ENCODE assay signal across 4 cellular contexts in genomic region chr2:21999522-21999921, GRCh38.
TF ChIP-seq lines count a peak whose summit lies in the region.

No MANE protein-coding gene starts in this region.

TF ChIP-seq in HepG2, 621 proteins besides CTCF, POLR2A, EP300 and RAD21:
- no peak for TF ChIP-seq REL (CRISPR knock-in tag; conservative IDR thresholded peaks at IDR 0.05)
- TF ChIP-seq CEBPB (IDR thresholded peaks at IDR 0.05; ENCODE audit: borderline replicate concordance, low read depth, low read length): peak; percentile 78

TF ChIP-seq in IMR-90, 13 proteins besides CTCF, POLR2A, EP300 and RAD21:
- TF ChIP-seq CEBPB (IDR thresholded peaks at IDR 0.05; ENCODE audit: low read depth, low read length) (peak; percentile 79), RCOR1 (IDR thresholded peaks at IDR 0.05; ENCODE audit: insufficient replicate concordance, low read length) (no peak)

TF ChIP-seq in K562, 482 proteins besides CTCF, POLR2A, EP300 and RAD21:
- no peak for TF ChIP-seq XRCC3 (IDR thresholded peaks at IDR 0.05)
- no peak for TF ChIP-seq ZFP30 (CRISPR knock-in tag; IDR thresholded peaks at IDR 0.05; ENCODE audit: borderline replicate concordance)
- peak; percentile 65 for TF ChIP-seq CEBPB (tag; IDR thresholded peaks at IDR 0.05)
- TF ChIP-seq POLR2H (tag; IDR thresholded peaks at IDR 0.05; ENCODE audit: low read depth): no peak
- TF ChIP-seq HOXB6 (CRISPR knock-in tag; IDR thresholded peaks at IDR 0.05; ENCODE audit: borderline replicate concordance): no peak
- no peak for TF ChIP-seq ZNF165 (CRISPR knock-in tag; IDR thresholded peaks at IDR 0.05; ENCODE audit: borderline replicate concordance)
- no peak for TF ChIP-seq HDGF (IDR thresholded peaks at IDR 0.05)
- no peak for TF ChIP-seq CEBPG (CRISPR knock-in tag; IDR thresholded peaks at IDR 0.05)
- peak in 1 of 2 experiments; percentile 90; a peak in 2 of 4 replicates for TF ChIP-seq CEBPG (tag; conservative IDR thresholded peaks at IDR 0.05 in 1 of 2, IDR thresholded peaks at IDR 0.05 in 1 of 2)
- TF ChIP-seq ID3 (CRISPR knock-in tag; IDR thresholded peaks at IDR 0.05): no peak
- TF ChIP-seq ID3 (tag; IDR thresholded peaks at IDR 0.05): no peak
- no peak for TF ChIP-seq MAFG (tag; conservative IDR thresholded peaks at IDR 0.05)
- TF ChIP-seq ETS2 (tag; IDR thresholded peaks at IDR 0.05; ENCODE audit: borderline replicate concordance, poor library complexity, severe bottlenecking): no peak

TF ChIP-seq in H1, 55 proteins besides CTCF, POLR2A, EP300 and RAD21:
- TF ChIP-seq BRCA1 (IDR thresholded peaks at IDR 0.05; ENCODE audit: low read depth, low read length): no peak
- peak; percentile 54; the same call in 1 of the 2 replicates for TF ChIP-seq CEBPB (IDR thresholded peaks at IDR 0.05; ENCODE audit: low read depth, low read length)
TF ChIP-seq in H1: peak in this region for 1.
